21 cellular contexts compared by ENCODE assay signal in genomic region chr16:30447512-30448226, GRCh38. TPM values are rescaled to one million over a fixed set of nuclear protein-coding genes. Genes with fewer than 3 reads are reported as not detected.
A peak's percentile ranks its signal among the peaks of the same experiment; 100 is the strongest.
DNase-seq lines count a peak whose midpoint lies in the region; ATAC-seq and TF ChIP-seq lines count a peak whose summit lies in the region.
"Had no signal": no experiment of that assay in that cellular context is flagged by ENCODE, and none has a peak within 500 bp of the region (broad histone marks: within the 10 kb centered on the region; RNA-seq: fewer than 3 reads in every experiment).

No MANE protein-coding gene starts in this region.

- WGBS in sigmoid colon, 2 donors, result 25 to 65% methylated on average over 12 of the region's 12 CpGs

- peak overlapping the region in 3 of 4 donors; percentile 44 to 72 (median 66) for H3K4me3 Mint-ChIP-seq in CD4-positive, CD25-positive, alpha-beta regulatory T cell
- no peak overlapping the region for H3K4me3 Mint-ChIP-seq in WTC11
- H3K4me3 Mint-ChIP-seq: activated CD4-positive, alpha-beta T cell treated with anti-CD3 and anti-CD28 coated beads for 36 hours; activated naive CD8-positive, alpha-beta T cell treated with anti-CD3 and anti-CD28 coated beads, Interleukin-2, amount 10 ng/mL, durations not matched to agents 7 days and 5 days; activated T-cell treated with anti-CD3 and anti-CD28 coated beads, Interleukin-2, amount 50 U/mL, for 24 hours had no signal

- POLR2A ChIA-PET in WTC11 (lab: Charles Lee), result no interaction called here

- no peak for TF ChIP-seq CTCF in WTC11 (IDR thresholded peaks at IDR 0.05)
- no peak for TF ChIP-seq CTCF in mucosa of descending colon (IDR thresholded peaks at IDR 0.05)
- no peak for TF ChIP-seq CTCF in sigmoid colon (IDR thresholded peaks at IDR 0.05)

- peaks cover 42% of the 10 kb centered on the region for H3K4me1 ChIP-seq in CD4-positive, CD25-positive, alpha-beta regulatory T cell (ENCODE audit: control insufficient read depth, insufficient read depth, low read length, poor library complexity, severe bottlenecking)
- H3K4me1 ChIP-seq in mucosa of descending colon (ENCODE audit: low read depth), result peaks cover 33% of the 10 kb centered on the region
- H3K4me1 ChIP-seq in sigmoid colon, result peaks cover 0 to 22% (median 14%) of the 10 kb centered on the region in 4 donors
- H3K4me1 ChIP-seq: prostate gland had no signal

- no peak for ATAC-seq in CD4-positive, CD25-positive, alpha-beta regulatory T cell (ENCODE audit: low read depth in 2 of 2)
- ATAC-seq in WTC11 (no peak), mucosa of descending colon (peak; percentile 70), sciatic nerve (no peak)
- ATAC-seq: activated CD4-positive, alpha-beta T cell treated with anti-CD3 and anti-CD28 coated beads for 36 hours; left lung had no signal

- H3K4me3 ChIP-seq in CD4-positive, CD25-positive, alpha-beta regulatory T cell (ENCODE audit: low read depth, low read length), result no peak overlapping the region
- no peak overlapping the region for H3K4me3 ChIP-seq in mucosa of descending colon
- H3K4me3 ChIP-seq in sigmoid colon, result no peak overlapping the region
- H3K4me3 ChIP-seq: left lung, prostate gland, vagina had no signal

- H3K9me3 ChIP-seq in CD4-positive, CD25-positive, alpha-beta regulatory T cell (ENCODE audit: control insufficient read depth in 2 of 2, low read length in 2 of 2), result no peaks in the 10 kb centered on the region
- H3K9me3 ChIP-seq in mucosa of descending colon, result no peaks in the 10 kb centered on the region
- no peaks in the 10 kb centered on the region for H3K9me3 ChIP-seq in sigmoid colon
- H3K9me3 ChIP-seq: left lung, prostate gland, vagina had no signal

- TF ChIP-seq POLR2A in sigmoid colon (IDR thresholded peaks at IDR 0.05), result no peak

- TF ChIP-seq EP300 in sigmoid colon (IDR thresholded peaks at IDR 0.05), result no peak

- H3K36me3 ChIP-seq in CD4-positive, CD25-positive, alpha-beta regulatory T cell (ENCODE audit: control insufficient read depth, insufficient read depth, low read length), result peaks cover 4% of the 10 kb centered on the region
- no peaks in the 10 kb centered on the region for H3K36me3 ChIP-seq in mucosa of descending colon (ENCODE audit: low read depth)
- peaks cover 0 to 19% (median 0%) of the 10 kb centered on the region in 4 donors for H3K36me3 ChIP-seq in sigmoid colon
- H3K36me3 ChIP-seq: prostate gland, vagina had no signal

- H3K27ac Mint-ChIP-seq in CD4-positive, CD25-positive, alpha-beta regulatory T cell, result peak overlapping the region in 1 of 3 donors; percentile 52
- no peak overlapping the region for H3K27ac Mint-ChIP-seq in WTC11
- H3K27ac Mint-ChIP-seq: activated CD4-positive, alpha-beta T cell treated with anti-CD3 and anti-CD28 coated beads for 36 hours; activated naive CD8-positive, alpha-beta T cell treated with anti-CD3 and anti-CD28 coated beads, Interleukin-2, amount 10 ng/mL, durations not matched to agents 7 days and 5 days; activated T-cell treated with anti-CD3 and anti-CD28 coated beads, Interleukin-2, amount 50 U/mL, for 24 hours had no signal

- peaks cover 12% of the 10 kb centered on the region for H3K36me3 Mint-ChIP-seq in CD4-positive, CD25-positive, alpha-beta regulatory T cell
- H3K36me3 Mint-ChIP-seq in WTC11, result peaks cover 19% of the 10 kb centered on the region

- no peak overlapping the region for H3K27ac ChIP-seq in CD4-positive, CD25-positive, alpha-beta regulatory T cell (ENCODE audit: insufficient read depth, low read length, poor library complexity, severe bottlenecking)
- no peak overlapping the region for H3K27ac ChIP-seq in sigmoid colon
- H3K27ac ChIP-seq: left lung, prostate gland, vagina had no signal

- H3K9me3 Mint-ChIP-seq in CD4-positive, CD25-positive, alpha-beta regulatory T cell, result no peaks in the 10 kb centered on the region
- peaks cover 16% of the 10 kb centered on the region for H3K9me3 Mint-ChIP-seq in WTC11
- H3K9me3 Mint-ChIP-seq: activated naive CD8-positive, alpha-beta T cell treated with anti-CD3 and anti-CD28 coated beads, Interleukin-2, amount 10 ng/mL, durations not matched to agents 7 days and 5 days had no signal

- no peak for DNase-seq in CD4-positive, CD25-positive, alpha-beta regulatory T cell
- DNase-seq in WTC11 (ENCODE audit: low spot score) (no peak), mucosa of descending colon (peak in 2 of 3 donors; percentile 41 to 63), sigmoid colon (no peak), NCI-H1930 (lab: John Stamatoyannopoulos, UW) (no peak), sciatic nerve (ENCODE audit: low spot score) (no peak)
- DNase-seq: activated CD4-positive, alpha-beta T cell treated with anti-CD3 and anti-CD28 coated beads for 36 hours; activated naive CD8-positive, alpha-beta T cell treated with anti-CD3 and anti-CD28 coated beads, Interleukin-2, amount 10 ng/mL, durations not matched to agents 7 days and 5 days; activated T-cell treated with anti-CD3 and anti-CD28 coated beads, Interleukin-2, amount 50 U/mL, for 24 hours; effector CD4-positive, alpha-beta T cell; GDM1; GOT3; hippocampal formation; left lung; NCI-H146; NK-92 treated with Interleukin-12 subunit alpha and Interleukin-12 subunit beta, amount 100 ng/mL, for 24 hours; SHP77; stimulated activated CD4-positive, alpha-beta T cell treated with anti-CD3 and anti-CD28 coated beads, Interleukin-15, amount 100 ng/mL, for 24 hours had no signal

- H3K27me3 ChIP-seq in CD4-positive, CD25-positive, alpha-beta regulatory T cell (ENCODE audit: control insufficient read depth, insufficient read depth, low read length), result no peaks in the 10 kb centered on the region
- H3K27me3 ChIP-seq in sigmoid colon, result no peaks in the 10 kb centered on the region
- H3K27me3 ChIP-seq: vagina had no signal

- peaks cover 21 to 55% (median 34%) of the 10 kb centered on the region in 4 donors for H3K4me1 Mint-ChIP-seq in CD4-positive, CD25-positive, alpha-beta regulatory T cell
- H3K4me1 Mint-ChIP-seq in WTC11, result peaks cover 22% of the 10 kb centered on the region

- intact Hi-C loops in mucosa of descending colon (cut with DNase I, micrococcal nuclease) (no loop called here), sigmoid colon (cut with DNase I) (loop anchor here (5.0 kb wide), 1 partner anchor 80 kb away; the partner anchor contains the start of gene ZNF768), sciatic nerve (cut with DNase I) (loop anchor here (10.0 kb wide), 1 partner anchor 47 kb away; no protein-coding TSS in a partner anchor)

- CTCF ChIA-PET in WTC11 (lab: Charles Lee), result interaction anchor here (0.6 to 4.8 kb wide), 5 partner anchors 18 to 336 kb away, joined by 3 to 41 read pairs (median 3); partner anchors contain the start of gene DCTPP1

- H3K27me3 Mint-ChIP-seq in CD4-positive, CD25-positive, alpha-beta regulatory T cell, result peaks cover 5% of the 10 kb centered on the region
- H3K27me3 Mint-ChIP-seq in WTC11 (ENCODE audit: low read depth), result peaks cover 28% of the 10 kb centered on the region
- H3K27me3 Mint-ChIP-seq: activated CD4-positive, alpha-beta T cell treated with anti-CD3 and anti-CD28 coated beads for 36 hours; activated naive CD8-positive, alpha-beta T cell treated with anti-CD3 and anti-CD28 coated beads, Interleukin-2, amount 10 ng/mL, durations not matched to agents 7 days and 5 days; activated T-cell treated with anti-CD3 and anti-CD28 coated beads, Interleukin-2, amount 50 U/mL, for 24 hours had no signal

TF ChIP-seq in WTC11, 78 proteins besides CTCF, POLR2A, EP300 and RAD21:
- TF ChIP-seq TEAD4 (CRISPR knock-in tag; IDR thresholded peaks at IDR 0.05), result no peak
- no peak for TF ChIP-seq ZNF263 (CRISPR knock-in tag; IDR thresholded peaks at IDR 0.05; ENCODE audit: low read depth)
- TF ChIP-seq ZNF138 (CRISPR knock-in tag; conservative IDR thresholded peaks at IDR 0.05), result no peak
- 0 out of 2 replicates have a peak, but pooled peaks have one; percentile 20 for TF ChIP-seq GABPB1 (CRISPR knock-in tag; IDR thresholded peaks at IDR 0.05)

RNA-seq across cellular contexts. Expression of gene SEPHS2, which starts 2.0 kb away (rescaled TPM):
- total RNA-seq in CD4-positive, CD25-positive, alpha-beta regulatory T cell, result 26.0 TPM
- 10 to 100 TPM; 76.4 to 89.8 (median 81.5) TPM for polyA plus RNA-seq in CD4-positive, CD25-positive, alpha-beta regulatory T cell
- 50.4 to 55.2 TPM (median 53.5 TPM) in 3 replicates for total RNA-seq in WTC11 (2021)
- total RNA-seq in mucosa of descending colon, result 100 to 1,000 TPM; 107 to 185 (median 142) TPM
- total RNA-seq in sigmoid colon, result 10 to 100 TPM; 25.0 to 32.3 (median 25.3) TPM
- 100 to 1,000 TPM in 2 of 3 donors, 10 to 100 TPM in 1; 80.5 to 213 (median 175) TPM for polyA plus RNA-seq in sigmoid colon
- 25.2 TPM for total RNA-seq in sciatic nerve

RNA-seq across cellular contexts. Expression of gene DCTPP1, which starts 17.8 kb away (rescaled TPM):
- 20.1 TPM for total RNA-seq in CD4-positive, CD25-positive, alpha-beta regulatory T cell
- 100 to 1,000 TPM in 3 of 4 donors, 10 to 100 TPM in 1; 93.5 to 110 (median 103) TPM for polyA plus RNA-seq in CD4-positive, CD25-positive, alpha-beta regulatory T cell
- total RNA-seq in WTC11 (2021), result 69.0 to 72.2 TPM (median 70.5 TPM) in 3 replicates
- total RNA-seq in mucosa of descending colon, result 10 to 100 TPM; 43.7 to 95.8 (median 89.1) TPM
- total RNA-seq in sigmoid colon, result 10 to 100 TPM; 10.5 to 19.9 (median 16.5) TPM
- 100 to 1,000 TPM; 140 to 175 (median 156) TPM for polyA plus RNA-seq in sigmoid colon
- total RNA-seq in sciatic nerve, result 20.4 TPM

RNA-seq across cellular contexts. Expression of gene ITGAL, which starts 24.9 kb away (rescaled TPM):
- 393 TPM for total RNA-seq in CD4-positive, CD25-positive, alpha-beta regulatory T cell
- polyA plus RNA-seq in CD4-positive, CD25-positive, alpha-beta regulatory T cell, result 100 to 1,000 TPM; 106 to 155 (median 116) TPM
- total RNA-seq in WTC11 (2021) (0.64 to 1.1 TPM (median 1.0 TPM) in 3 replicates), mucosa of descending colon (10 to 100 TPM in 1 of 3 donors, 1 to 10 TPM in 2; 8.1 to 14.8 (median 8.5) TPM), sigmoid colon (1 to 10 TPM; 1.1 to 3.8 (median 2.6) TPM), sciatic nerve (14.5 TPM)
- polyA plus RNA-seq in sigmoid colon, result 10 to 100 TPM in 1 of 3 donors, 1 to 10 TPM in 1, under 1 TPM in 1; 0.60 to 20.7 (median 2.8) TPM
- total RNA-seq: LHCN-M2 had no signal

RNA-seq across cellular contexts. Expression of gene ZNF771, which starts 40.3 kb away (rescaled TPM):
- total RNA-seq in CD4-positive, CD25-positive, alpha-beta regulatory T cell, result 2.3 TPM
- polyA plus RNA-seq in CD4-positive, CD25-positive, alpha-beta regulatory T cell, result 1 to 10 TPM; 1.7 to 3.8 (median 3.3) TPM
- total RNA-seq in WTC11 (2021), result 10.0 to 12.5 TPM (median 11.3 TPM) in 3 replicates
- total RNA-seq in mucosa of descending colon, result 10 to 100 TPM in 1 of 3 donors, 1 to 10 TPM in 2; 3.8 to 11.6 (median 4.3) TPM
- 10 to 100 TPM; 17.4 to 30.7 (median 20.3) TPM for total RNA-seq in sigmoid colon
- polyA plus RNA-seq in sigmoid colon, result 1 to 10 TPM; 2.5 to 5.2 (median 3.0) TPM
- total RNA-seq in sciatic nerve, result 7.5 TPM

RNA-seq across cellular contexts. Expression of gene ZNF48, which starts 52.4 kb away (rescaled TPM):
- 6.0 TPM for total RNA-seq in CD4-positive, CD25-positive, alpha-beta regulatory T cell
- 1 to 10 TPM; 4.5 to 8.0 (median 6.7) TPM for polyA plus RNA-seq in CD4-positive, CD25-positive, alpha-beta regulatory T cell
- total RNA-seq in WTC11 (2021) (31.3 to 39.3 TPM (median 32.1 TPM) in 3 replicates), mucosa of descending colon (10 to 100 TPM in 1 of 3 donors, 1 to 10 TPM in 2; 6.5 to 13.7 (median 6.6) TPM), sigmoid colon (10 to 100 TPM in 3 of 4 donors, 1 to 10 TPM in 1; 8.1 to 12.8 (median 11.4) TPM), sciatic nerve (6.7 TPM)
- polyA plus RNA-seq in sigmoid colon, result 1 to 10 TPM; 2.4 to 5.9 (median 2.8) TPM

Comparison
In these comparisons a context has a peak if more than half of its experiments do, and no peak if none do; other contexts are left out.
1. DNase-seq: peak in mucosa of descending colon (2 of 3); none in CD4-positive, CD25-positive, alpha-beta regulatory T cell (0 of 3), WTC11 (single experiment), sigmoid colon (single experiment), NCI-H1930 (0 of 2) and sciatic nerve (single experiment).
2. RNA of gene ITGAL, which starts 24.9 kb away (total RNA-seq): 393 TPM in CD4-positive, CD25-positive, alpha-beta regulatory T cell (single experiment); 14.5 TPM in sciatic nerve (single experiment), 8.1 to 14.8 TPM in mucosa of descending colon, 1.1 to 3.8 TPM in sigmoid colon and 0.64 to 1.1 TPM in WTC11; every median in the first group is over 10 times any median in the second.
3. intact Hi-C loops: an anchor here in sigmoid colon (5.0 kb wide) and sciatic nerve (10.0 kb wide); none called in mucosa of descending colon.